ENCODE assay signal across 13 cellular contexts in the genomic region with DNA sequence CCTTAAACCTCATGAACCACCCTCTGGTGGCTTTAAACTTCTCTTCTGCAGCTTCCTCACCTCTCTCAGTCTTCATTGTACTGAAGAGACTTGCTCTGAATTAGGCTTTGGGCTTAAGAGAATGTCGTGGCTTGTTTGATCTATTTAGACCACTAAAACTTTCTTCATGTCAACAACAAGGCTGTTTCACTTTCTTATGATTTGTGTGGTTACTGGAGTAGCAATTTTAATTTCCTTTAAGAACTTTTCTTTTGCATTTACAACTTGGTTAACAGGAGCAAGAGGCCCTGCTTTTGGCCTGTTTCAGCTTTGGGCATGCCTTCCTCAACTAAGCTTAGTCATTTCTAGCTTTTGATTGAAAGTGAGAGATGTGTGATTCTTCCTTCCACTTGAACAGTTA. TPM values are rescaled to one million over a fixed set of nuclear protein-coding genes. Genes with fewer than 3 reads are reported as not detected.
DNase-seq lines count a peak whose midpoint lies in the region; ATAC-seq and TF ChIP-seq lines count a peak whose summit lies in the region.
"Had no signal": no experiment of that assay in that cellular context is flagged by ENCODE, and none has a peak within 500 bp of the region (broad histone marks: within the 10 kb centered on the region; RNA-seq: fewer than 3 reads in every experiment).

No MANE protein-coding gene starts in this region.

- DNase-seq in activated naive CD4-positive, alpha-beta T cell treated with anti-CD3 and anti-CD28 coated beads, Interleukin-2, amount 50 U/mL, for 72 hours (ENCODE audit: low spot score in 2 of 2) = peak in 1 of 2 donors; percentile 34
- peak; percentile 2 for DNase-seq in stimulated activated CD8-positive, alpha-beta memory T cell treated with anti-CD3 and anti-CD28 coated beads, Interleukin-4, amount 100 ng/mL, for 24 hours (ENCODE audit: low read depth)
- DNase-seq in omental fat pad (ENCODE audit: low spot score) = no peak
- no peak for DNase-seq in AG20443 (ENCODE audit: low spot score)
- DNase-seq: Caco-2, dorsolateral prefrontal cortex, NCI-H1048, PC-3, SW 1271, tibial artery had no signal

- peaks cover 0 to 2% of the 10 kb centered on the region in 2 donors for H3K9me3 Mint-ChIP-seq in activated naive CD4-positive, alpha-beta T cell treated with anti-CD3 and anti-CD28 coated beads, Interleukin-2, amount 50 U/mL, for 72 hours

- peak overlapping the region; percentile 67 to 76 for H3K27ac Mint-ChIP-seq in activated naive CD4-positive, alpha-beta T cell treated with anti-CD3 and anti-CD28 coated beads, Interleukin-2, amount 50 U/mL, for 72 hours

- peaks cover 4 to 21% of the 10 kb centered on the region in 2 donors for H3K36me3 Mint-ChIP-seq in activated naive CD4-positive, alpha-beta T cell treated with anti-CD3 and anti-CD28 coated beads, Interleukin-2, amount 50 U/mL, for 72 hours

- TF ChIP-seq CTCF in omental fat pad (IDR thresholded peaks at IDR 0.05) = no peak

- ATAC-seq in GM18511 (IDR thresholded peaks at IDR 0.05; ENCODE audit: unreplicated experiment) = peak; percentile 66
- peak; percentile 65 for ATAC-seq in HG03432 (IDR thresholded peaks at IDR 0.05; ENCODE audit: unreplicated experiment)
- ATAC-seq in activated naive CD4-positive, alpha-beta T cell treated with anti-CD3 and anti-CD28 coated beads, Interleukin-2, amount 50 U/mL, for 72 hours = peak; percentile 92 to 97
- no peak for ATAC-seq in omental fat pad (ENCODE audit: low FRiP score)
- no peak for ATAC-seq in HG03097 (IDR thresholded peaks at IDR 0.05; ENCODE audit: low FRiP score, unreplicated experiment)
- ATAC-seq: PC-3 had no signal

RNA-seq across cellular contexts. Expression of a gene that starts 38.1 kb away (rescaled TPM):
- total RNA-seq in activated naive CD4-positive, alpha-beta T cell treated with anti-CD3 and anti-CD28 coated beads, Interleukin-2, amount 50 U/mL, for 72 hours = under 1 TPM; 0.45 to 0.71 TPM
- 10 to 100 TPM in 1 of 4 donors, 1 to 10 TPM in 3; 6.6 to 11.6 (median 8.9) TPM for total RNA-seq in omental fat pad

RNA-seq across cellular contexts. Expression of a gene that starts 48.6 kb away (rescaled TPM):
- total RNA-seq in activated naive CD4-positive, alpha-beta T cell treated with anti-CD3 and anti-CD28 coated beads, Interleukin-2, amount 50 U/mL, for 72 hours = 10 to 100 TPM in 1 of 2 donors, 1 to 10 TPM in 1; 7.3 to 10.8 TPM
- total RNA-seq in omental fat pad = 10 to 100 TPM; 10.6 to 19.5 (median 12.2) TPM

Comparison
In these comparisons a context has a peak if more than half of its experiments do, and no peak if none do; other contexts are left out.
1. ATAC-seq: peak in GM18511 (single experiment), HG03432 (single experiment) and activated naive CD4-positive, alpha-beta T cell treated with anti-CD3 and anti-CD28 coated beads, Interleukin-2, amount 50 U/mL, for 72 hours (2 of 2); none in omental fat pad (single experiment) and HG03097 (single experiment).
2. RNA of a gene that starts 38.1 kb away (total RNA-seq): 6.6 to 11.6 TPM in omental fat pad; 0.45 to 0.71 TPM in activated naive CD4-positive, alpha-beta T cell treated with anti-CD3 and anti-CD28 coated beads, Interleukin-2, amount 50 U/mL, for 72 hours; every median in the first group is over 4 times any median in the second.